Comparison of ENCODE assay signal across 18 cellular contexts in the genomic region with DNA sequence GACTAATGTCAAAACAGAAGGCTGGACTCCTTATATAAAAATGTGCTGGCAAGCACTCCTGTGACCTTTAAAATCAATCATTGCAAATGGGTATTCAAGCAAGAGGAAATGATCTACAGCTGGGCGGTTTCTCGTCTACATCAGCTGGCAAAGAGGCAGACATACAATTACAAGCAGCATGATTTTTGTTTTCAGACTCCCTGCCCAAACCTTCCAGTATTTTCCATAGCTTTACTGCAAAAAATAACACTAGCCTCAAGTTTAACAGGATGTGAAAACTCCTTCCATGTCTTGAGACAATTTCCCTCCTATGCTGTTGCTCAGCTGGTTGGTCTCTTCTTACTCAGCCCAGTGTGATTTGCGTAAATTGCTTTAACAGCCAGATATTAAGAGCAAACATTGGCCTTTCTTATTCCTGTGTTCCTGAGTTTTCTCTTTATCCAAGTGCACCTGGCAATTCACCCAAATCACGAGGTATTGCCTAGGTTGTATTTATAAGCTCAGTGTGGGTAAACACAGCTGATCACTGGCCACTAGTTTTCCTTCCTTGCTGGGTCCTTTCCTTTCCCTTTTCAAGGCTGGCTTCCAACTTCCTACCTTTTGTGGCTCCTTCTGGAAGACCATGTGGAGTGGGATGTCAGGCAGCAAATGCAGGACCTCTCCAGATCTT.
DNase-seq lines count a peak whose midpoint lies in the region; ATAC-seq and TF ChIP-seq lines count a peak whose summit lies in the region.
"Had no signal": no experiment of that assay in that cellular context is flagged by ENCODE, and none has a peak within 500 bp of the region (broad histone marks: within the 10 kb centered on the region; RNA-seq: fewer than 3 reads in every experiment).

No MANE protein-coding gene starts in this region.

- H3K4me3 Mint-ChIP-seq in nephron, result no peak overlapping the region
- H3K4me3 Mint-ChIP-seq: activated CD4-positive, alpha-beta memory T cell treated with anti-CD3 and anti-CD28 coated beads, Interleukin-2, amount 10 ng/mL, durations not matched to agents 7 days and 5 days; brain; H9; immature natural killer cell had no signal

- peak overlapping the region; percentile 19 to 75 (median 32) for H3K27ac Mint-ChIP-seq in nephron
- H3K27ac Mint-ChIP-seq: activated CD4-positive, alpha-beta memory T cell treated with anti-CD3 and anti-CD28 coated beads, Interleukin-2, amount 10 ng/mL, durations not matched to agents 7 days and 5 days; immature natural killer cell had no signal

- H3K27me3 Mint-ChIP-seq in nephron (ENCODE audit: low read depth), result no peaks in the 10 kb centered on the region

- H3K4me1 Mint-ChIP-seq in nephron, result peaks cover 34% of the 10 kb centered on the region
- H3K4me1 Mint-ChIP-seq: activated CD4-positive, alpha-beta memory T cell treated with anti-CD3 and anti-CD28 coated beads, Interleukin-2, amount 10 ng/mL, durations not matched to agents 7 days and 5 days; immature natural killer cell had no signal

- H3K9me3 Mint-ChIP-seq in nephron, result no peaks in the 10 kb centered on the region
- H3K9me3 Mint-ChIP-seq: activated CD4-positive, alpha-beta memory T cell treated with anti-CD3 and anti-CD28 coated beads, Interleukin-2, amount 10 ng/mL, durations not matched to agents 7 days and 5 days; H9; immature natural killer cell had no signal

- TF ChIP-seq CTCF in nephron (IDR thresholded peaks at IDR 0.05; ENCODE audit: unreplicated experiment in 3 of 3), result no peak

- H3K36me3 Mint-ChIP-seq in nephron (ENCODE audit: low read depth), result no peaks in the 10 kb centered on the region
- H3K36me3 Mint-ChIP-seq: brain, immature natural killer cell had no signal

- intact Hi-C loops in sciatic nerve (cut with DNase I), result loop anchor here (10.0 kb wide), 1 partner anchor 214 kb away; no protein-coding TSS in a partner anchor

- ATAC-seq in SK-N-SH treated with all-trans-retinoic acid at 6 μM for 48 hours, result peak; percentile 65
- ATAC-seq in sciatic nerve, result no peak

- peak; percentile 28 for DNase-seq in DMS53 treated with DMSO at 0.1 percent for 48 hours (lab: John Stamatoyannopoulos, UW; ENCODE audit: unreplicated experiment)
- peak; percentile 34 for DNase-seq in NCI-H1105 (lab: John Stamatoyannopoulos, UW)
- DNase-seq in C1 segment of cervical spinal cord (lab: John Stamatoyannopoulos, UW), result no peak
- no peak for DNase-seq in GM19238 (ENCODE audit: insufficient read length, low spot score)
- no peak for DNase-seq in stimulated activated CD4-positive, alpha-beta T cell treated with anti-CD3 and anti-CD28 coated beads, Interleukin-4, amount 100 ng/mL, for 1 hour
- DNase-seq in sciatic nerve (ENCODE audit: low spot score), result no peak
- DNase-seq: activated CD4-positive, alpha-beta memory T cell treated with anti-CD3 and anti-CD28 coated beads, Interleukin-2, amount 10 ng/mL, durations not matched to agents 7 days and 5 days; activated gamma-delta T cell; AML-193; effector CD4-positive, alpha-beta T cell; H9; immature natural killer cell; MV-4-11; NCI-H82; uterus had no signal

TF ChIP-seq in SK-N-SH treated with all-trans-retinoic acid at 6 μM for 48 hours, 23 proteins besides CTCF, POLR2A, EP300 and RAD21:
- TF ChIP-seq OSR1 (CRISPR knock-in tag; IDR thresholded peaks at IDR 0.05) (no peak), BACH2 (CRISPR knock-in tag; IDR thresholded peaks at IDR 0.05; ENCODE audit: borderline replicate concordance) (no peak), RARB (CRISPR knock-in tag; IDR thresholded peaks at IDR 0.05) (no peak)
- TF ChIP-seq, protein P1, sequence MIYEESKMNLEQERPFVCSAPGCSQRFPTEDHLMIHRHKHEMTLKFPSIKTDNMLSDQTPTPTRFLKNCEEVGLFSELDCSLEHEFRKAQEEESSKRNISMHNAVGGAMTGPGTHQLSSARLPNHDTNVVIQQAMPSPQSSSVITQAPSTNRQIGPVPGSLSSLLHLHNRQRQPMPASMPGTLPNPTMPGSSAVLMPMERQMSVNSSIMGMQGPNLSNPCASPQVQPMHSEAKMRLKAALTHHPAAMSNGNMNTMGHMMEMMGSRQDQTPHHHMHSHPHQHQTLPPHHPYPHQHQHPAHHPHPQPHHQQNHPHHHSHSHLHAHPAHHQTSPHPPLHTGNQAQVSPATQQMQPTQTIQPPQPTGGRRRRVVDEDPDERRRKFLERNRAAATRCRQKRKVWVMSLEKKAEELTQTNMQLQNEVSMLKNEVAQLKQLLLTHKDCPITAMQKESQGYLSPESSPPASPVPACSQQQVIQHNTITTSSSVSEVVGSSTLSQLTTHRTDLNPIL (CRISPR knock-in tag; IDR thresholded peaks at IDR 0.05; ENCODE audit: low read depth), result no peak
- TF ChIP-seq, protein P2, sequence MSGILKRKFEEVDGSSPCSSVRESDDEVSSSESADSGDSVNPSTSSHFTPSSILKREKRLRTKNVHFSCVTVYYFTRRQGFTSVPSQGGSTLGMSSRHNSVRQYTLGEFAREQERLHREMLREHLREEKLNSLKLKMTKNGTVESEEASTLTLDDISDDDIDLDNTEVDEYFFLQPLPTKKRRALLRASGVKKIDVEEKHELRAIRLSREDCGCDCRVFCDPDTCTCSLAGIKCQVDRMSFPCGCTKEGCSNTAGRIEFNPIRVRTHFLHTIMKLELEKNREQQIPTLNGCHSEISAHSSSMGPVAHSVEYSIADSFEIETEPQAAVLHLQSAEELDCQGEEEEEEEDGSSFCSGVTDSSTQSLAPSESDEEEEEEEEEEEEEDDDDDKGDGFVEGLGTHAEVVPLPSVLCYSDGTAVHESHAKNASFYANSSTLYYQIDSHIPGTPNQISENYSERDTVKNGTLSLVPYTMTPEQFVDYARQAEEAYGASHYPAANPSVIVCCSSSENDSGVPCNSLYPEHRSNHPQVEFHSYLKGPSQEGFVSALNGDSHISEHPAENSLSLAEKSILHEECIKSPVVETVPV (CRISPR knock-in tag; IDR thresholded peaks at IDR 0.05), result no peak
- TF ChIP-seq, protein P3, sequence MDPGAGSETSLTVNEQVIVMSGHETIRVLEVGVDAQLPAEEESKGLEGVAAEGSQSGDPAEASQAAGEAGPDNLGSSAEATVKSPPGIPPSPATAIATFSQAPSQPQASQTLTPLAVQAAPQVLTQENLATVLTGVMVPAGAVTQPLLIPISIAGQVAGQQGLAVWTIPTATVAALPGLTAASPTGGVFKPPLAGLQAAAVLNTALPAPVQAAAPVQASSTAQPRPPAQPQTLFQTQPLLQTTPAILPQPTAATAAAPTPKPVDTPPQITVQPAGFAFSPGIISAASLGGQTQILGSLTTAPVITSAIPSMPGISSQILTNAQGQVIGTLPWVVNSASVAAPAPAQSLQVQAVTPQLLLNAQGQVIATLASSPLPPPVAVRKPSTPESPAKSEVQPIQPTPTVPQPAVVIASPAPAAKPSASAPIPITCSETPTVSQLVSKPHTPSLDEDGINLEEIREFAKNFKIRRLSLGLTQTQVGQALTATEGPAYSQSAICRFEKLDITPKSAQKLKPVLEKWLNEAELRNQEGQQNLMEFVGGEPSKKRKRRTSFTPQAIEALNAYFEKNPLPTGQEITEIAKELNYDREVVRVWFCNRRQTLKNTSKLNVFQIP (CRISPR knock-in tag; IDR thresholded peaks at IDR 0.05; ENCODE audit: borderline replicate concordance, low read depth), result no peak
- TF ChIP-seq, protein P4, sequence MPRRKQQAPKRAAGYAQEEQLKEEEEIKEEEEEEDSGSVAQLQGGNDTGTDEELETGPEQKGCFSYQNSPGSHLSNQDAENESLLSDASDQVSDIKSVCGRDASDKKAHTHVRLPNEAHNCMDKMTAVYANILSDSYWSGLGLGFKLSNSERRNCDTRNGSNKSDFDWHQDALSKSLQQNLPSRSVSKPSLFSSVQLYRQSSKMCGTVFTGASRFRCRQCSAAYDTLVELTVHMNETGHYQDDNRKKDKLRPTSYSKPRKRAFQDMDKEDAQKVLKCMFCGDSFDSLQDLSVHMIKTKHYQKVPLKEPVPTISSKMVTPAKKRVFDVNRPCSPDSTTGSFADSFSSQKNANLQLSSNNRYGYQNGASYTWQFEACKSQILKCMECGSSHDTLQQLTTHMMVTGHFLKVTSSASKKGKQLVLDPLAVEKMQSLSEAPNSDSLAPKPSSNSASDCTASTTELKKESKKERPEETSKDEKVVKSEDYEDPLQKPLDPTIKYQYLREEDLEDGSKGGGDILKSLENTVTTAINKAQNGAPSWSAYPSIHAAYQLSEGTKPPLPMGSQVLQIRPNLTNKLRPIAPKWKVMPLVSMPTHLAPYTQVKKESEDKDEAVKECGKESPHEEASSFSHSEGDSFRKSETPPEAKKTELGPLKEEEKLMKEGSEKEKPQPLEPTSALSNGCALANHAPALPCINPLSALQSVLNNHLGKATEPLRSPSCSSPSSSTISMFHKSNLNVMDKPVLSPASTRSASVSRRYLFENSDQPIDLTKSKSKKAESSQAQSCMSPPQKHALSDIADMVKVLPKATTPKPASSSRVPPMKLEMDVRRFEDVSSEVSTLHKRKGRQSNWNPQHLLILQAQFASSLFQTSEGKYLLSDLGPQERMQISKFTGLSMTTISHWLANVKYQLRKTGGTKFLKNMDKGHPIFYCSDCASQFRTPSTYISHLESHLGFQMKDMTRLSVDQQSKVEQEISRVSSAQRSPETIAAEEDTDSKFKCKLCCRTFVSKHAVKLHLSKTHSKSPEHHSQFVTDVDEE (CRISPR knock-in tag; IDR thresholded peaks at IDR 0.05), result no peak
TF ChIP-seq in SK-N-SH treated with all-trans-retinoic acid at 6 μM for 48 hours: peak in this region for 0.

Comparison
In these comparisons a context has a peak if more than half of its experiments do, and no peak if none do; other contexts are left out.
1. DNase-seq: peak in DMS53 treated with DMSO at 0.1 percent for 48 hours (single experiment) and NCI-H1105 (single experiment); none in C1 segment of cervical spinal cord (0 of 14), GM19238 (single experiment), stimulated activated CD4-positive, alpha-beta T cell treated with anti-CD3 and anti-CD28 coated beads, Interleukin-4, amount 100 ng/mL, for 1 hour (single experiment) and sciatic nerve (single experiment).